ENCODE assay signal across 1 cellular context in genomic region chr1:15848143-15848928, GRCh38.
TF ChIP-seq lines count a peak whose summit lies in the region.

No MANE protein-coding gene starts in this region.

TF ChIP-seq in H1, 55 proteins besides CTCF, POLR2A, EP300 and RAD21:
- TF ChIP-seq CHD1 (IDR thresholded peaks at IDR 0.05; ENCODE audit: low read depth, low read length) (0 out of 2 replicates have a peak, but pooled peaks have one; percentile 59), SIN3A (conservative IDR thresholded peaks at IDR 0.05 in 1 of 2, IDR thresholded peaks at IDR 0.05 in 1 of 2; ENCODE audit: low read depth in 1 of 2, low read length in 2 of 2) (peak in 1 of 2 experiments; percentile 36; a peak in 2 of 4 replicates), E2F6 (IDR thresholded peaks at IDR 0.05) (no peak), TAF1 (IDR thresholded peaks at IDR 0.05; ENCODE audit: low read depth, low read length) (peak; percentile 32; the same call in 1 of the 2 replicates), EZH2 (IDR thresholded peaks at IDR 0.05; ENCODE audit: low read depth, low read length, severe bottlenecking) (peak; percentile 8)
TF ChIP-seq in H1: peak in this region for 4.
